Comparison of ENCODE assay signal across 8 cellular contexts in the genomic region with DNA sequence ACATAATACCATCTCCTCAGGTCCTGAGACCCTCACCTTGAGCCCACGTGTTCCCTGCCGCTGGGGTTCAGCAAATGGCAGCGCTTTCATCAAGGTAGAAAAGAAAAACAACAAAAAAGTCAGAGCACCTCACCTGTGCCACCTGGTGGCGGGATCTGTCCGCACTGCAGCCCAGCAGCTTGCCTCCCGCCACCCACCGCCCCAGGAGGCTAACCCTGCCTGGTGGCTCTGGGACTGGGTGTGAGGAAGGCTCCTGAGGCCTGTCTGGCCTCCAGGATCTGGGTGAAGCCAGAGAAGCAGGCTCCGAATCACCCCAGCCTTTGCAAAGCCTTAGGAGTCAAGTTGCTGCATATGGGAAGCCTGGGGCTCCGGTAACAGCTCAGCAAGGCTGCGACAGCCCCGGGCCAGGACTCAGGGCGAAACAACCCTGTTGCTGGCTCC.
DNase-seq lines count a peak whose midpoint lies in the region; ATAC-seq and TF ChIP-seq lines count a peak whose summit lies in the region.

No MANE protein-coding gene starts in this region.

- no peaks in the 10 kb centered on the region for H3K79me2 ChIP-seq in OCI-LY1 (ENCODE audit: insufficient read depth, low read length)

- peak; percentile 5 for DNase-seq in stimulated activated CD4-positive, alpha-beta T cell treated with anti-CD3 and anti-CD28 coated beads, Interleukin-1b, Interleukin-23, amount 100 ng/mL, for 48 hours
- no peak for DNase-seq in stimulated activated CD4-positive, alpha-beta T cell treated with anti-CD3 and anti-CD28 coated beads, Interleukin-4, amount 100 ng/mL, for 4 hours
- no peak for DNase-seq in esophagus muscularis mucosa (ENCODE audit: extremely low spot score)
- no peak for DNase-seq in uterus

- no peak overlapping the region for H3K4me3 ChIP-seq in OCI-LY1 (ENCODE audit: low read depth, low read length, poor library complexity, severe bottlenecking)
- no peak overlapping the region for H3K4me3 ChIP-seq in esophagus muscularis mucosa
- no peak overlapping the region for H3K4me3 ChIP-seq in uterus

- no peak overlapping the region for H3K4me2 ChIP-seq in OCI-LY1 (ENCODE audit: low read length)

- H3K27ac ChIP-seq in OCI-LY1 (ENCODE audit: low read depth, low read length, poor library complexity, severe bottlenecking) = no peak overlapping the region
- H3K27ac ChIP-seq in esophagus muscularis mucosa (replicated peaks in 1 of 4) = no peak overlapping the region
- H3K27ac ChIP-seq in uterus = no peak overlapping the region

- TF ChIP-seq POLR2A in esophagus muscularis mucosa (IDR thresholded peaks at IDR 0.05; ENCODE audit: low read depth) (no peak), uterus (IDR thresholded peaks at IDR 0.05) (no peak)

- TF ChIP-seq EP300 in esophagus muscularis mucosa (IDR thresholded peaks at IDR 0.05) = no peak

- H3K9me2 ChIP-seq in OCI-LY1 (ENCODE audit: low read depth, low read length) = no peaks in the 10 kb centered on the region

- H3K4me1 ChIP-seq in OCI-LY1 (ENCODE audit: insufficient read depth, low read length, severe bottlenecking) (no peaks in the 10 kb centered on the region), esophagus muscularis mucosa (no peaks in the 10 kb centered on the region), uterus (no peaks in the 10 kb centered on the region)

- ATAC-seq in HG03571 (IDR thresholded peaks at IDR 0.05; ENCODE audit: unreplicated experiment) (no peak), HG03442 (IDR thresholded peaks at IDR 0.05; ENCODE audit: unreplicated experiment) (no peak), HG03175 (IDR thresholded peaks at IDR 0.05; ENCODE audit: unreplicated experiment) (no peak)

- H3F3A ChIP-seq in OCI-LY1 (ENCODE audit: insufficient read depth, low read length) = no peaks in the 10 kb centered on the region

- intact Hi-C loops in esophagus muscularis mucosa (cut with DNase I) = no loop called here
- intact Hi-C loops in uterus (cut with DNase I; ENCODE audit: low total_unique reads) = no loop called here

- H3K9me3 ChIP-seq in OCI-LY1 (ENCODE audit: low read length) = peaks cover 8% of the 10 kb centered on the region; the same call in 1 of the 2 replicates
- peaks cover 0 to 23% (median 14%) of the 10 kb centered on the region in 4 donors for H3K9me3 ChIP-seq in esophagus muscularis mucosa
- H3K9me3 ChIP-seq in uterus = peaks cover 0 to 12% of the 10 kb centered on the region in 2 donors

- H3K27me3 ChIP-seq in OCI-LY1 (ENCODE audit: insufficient read depth, low read length) (peaks cover 24% of the 10 kb centered on the region), esophagus muscularis mucosa (no peaks in the 10 kb centered on the region), uterus (no peaks in the 10 kb centered on the region)

- H3K36me3 ChIP-seq in OCI-LY1 (ENCODE audit: insufficient read depth, low read length) (no peaks in the 10 kb centered on the region; the same call in 1 of the 2 replicates), esophagus muscularis mucosa (no peaks in the 10 kb centered on the region), uterus (no peaks in the 10 kb centered on the region)

- 60% methylated on average over 10 of the region's 12 CpGs for WGBS in esophagus muscularis mucosa

- no peaks in the 10 kb centered on the region for H4K20me1 ChIP-seq in OCI-LY1 (ENCODE audit: insufficient read depth, low read length)

- peak; percentile 78 for TF ChIP-seq CTCF in OCI-LY1 (IDR thresholded peaks at IDR 0.05; ENCODE audit: low read length)
- TF ChIP-seq CTCF in esophagus muscularis mucosa (IDR thresholded peaks at IDR 0.05) = peak in 2 of 3 experiments; percentile 28 to 40
- TF ChIP-seq CTCF in uterus (IDR thresholded peaks at IDR 0.05) = peak in 3 of 4 experiments; percentile 13 to 25 (median 18)

- no peak overlapping the region for H2AFZ ChIP-seq in OCI-LY1 (ENCODE audit: low read length)

- H3K9ac ChIP-seq in OCI-LY1 (ENCODE audit: low read length) = no peak overlapping the region

Comparison
In these comparisons a context has a peak if more than half of its experiments do, and no peak if none do; other contexts are left out.
1. CTCF ChIP-seq: peak in every context shown above with its lines; median percentile 78 in OCI-LY1; 34 in esophagus muscularis mucosa; 18 in uterus.